ENCODE assay signal across 8 cellular contexts in the genomic region with DNA sequence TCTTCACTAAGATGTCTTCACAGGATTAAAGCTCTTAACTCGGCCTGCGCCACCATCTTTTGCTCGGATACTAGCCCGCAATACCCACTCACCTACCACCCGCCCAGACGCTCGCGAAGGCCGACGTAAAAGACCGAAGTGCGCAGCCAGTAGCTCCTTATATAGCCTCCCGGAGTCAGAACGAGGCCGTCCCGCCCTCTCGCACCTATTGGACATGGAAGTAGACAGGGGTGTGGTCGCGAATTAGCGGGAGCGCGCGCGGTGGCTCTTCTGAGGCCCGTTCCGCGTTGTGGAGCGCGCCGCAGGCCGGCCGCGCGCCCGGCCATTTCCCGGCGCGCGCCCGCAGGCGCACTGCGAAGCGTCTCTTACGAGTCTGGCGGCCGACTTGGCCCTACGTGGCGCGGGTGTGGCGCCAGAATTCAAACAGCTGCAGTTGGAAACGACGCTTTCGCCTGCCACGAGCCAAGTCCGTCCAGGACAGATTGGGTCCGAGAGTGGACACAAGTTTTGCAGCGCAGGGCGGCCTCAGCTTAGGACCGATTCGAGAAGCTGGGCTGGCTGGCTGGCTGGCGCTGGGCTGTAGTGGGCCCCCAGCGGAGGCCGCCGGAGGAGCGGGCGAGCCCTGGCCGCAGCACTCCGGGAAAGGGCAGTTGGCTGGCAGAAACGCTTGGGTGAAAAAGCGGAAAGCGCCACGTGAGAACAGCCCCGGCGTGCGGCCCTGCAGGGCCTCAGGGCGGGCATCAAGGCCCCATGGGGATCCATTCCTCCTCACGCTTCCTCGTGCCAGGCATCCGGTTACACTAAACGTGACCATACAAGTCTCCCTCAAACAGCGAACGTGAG. TPM values are rescaled to one million over a fixed set of nuclear protein-coding genes. Genes with fewer than 3 reads are reported as not detected.
A peak's percentile ranks its signal among the peaks of the same experiment; 100 is the strongest.
DNase-seq lines count a peak whose midpoint lies in the region; ATAC-seq, FAIRE-seq and TF ChIP-seq lines count a peak whose summit lies in the region.

No MANE protein-coding gene starts in this region.

- peaks cover 62% of the 10 kb centered on the region for H3K36me3 Mint-ChIP-seq in activated naive CD8-positive, alpha-beta T cell treated with anti-CD3 and anti-CD28 coated beads for 36 hours

- H3K36me3 ChIP-seq in pancreas (no peaks in the 10 kb centered on the region), tibial artery (no peaks in the 10 kb centered on the region)

- ATAC-seq in HG02623 (IDR thresholded peaks at IDR 0.05; ENCODE audit: unreplicated experiment), result peak; percentile 80
- ATAC-seq in SK-N-SH treated with all-trans-retinoic acid at 6 μM for 48 hours, result peak; percentile 83
- peak; percentile 99 for ATAC-seq in Right ventricle myocardium inferior
- ATAC-seq in pancreas, result peak; percentile 96 to 99 (median 96)

- peaks cover 12% of the 10 kb centered on the region for H3K27me3 Mint-ChIP-seq in activated naive CD8-positive, alpha-beta T cell treated with anti-CD3 and anti-CD28 coated beads for 36 hours

- H3K4me3 Mint-ChIP-seq in activated naive CD8-positive, alpha-beta T cell treated with anti-CD3 and anti-CD28 coated beads for 36 hours, result peak overlapping the region; percentile 99

- no peak for TF ChIP-seq CTCF in pancreas (IDR thresholded peaks at IDR 0.05)
- TF ChIP-seq CTCF in tibial artery (IDR thresholded peaks at IDR 0.05), result no peak

- H3K9me3 ChIP-seq in pancreas (no peaks in the 10 kb centered on the region), tibial artery (no peaks in the 10 kb centered on the region)

- peaks cover 4 to 13% (median 4%) of the 10 kb centered on the region in 3 donors for H3K4me1 ChIP-seq in pancreas
- H3K4me1 ChIP-seq in tibial artery, result peaks cover 0 to 31% (median 15%) of the 10 kb centered on the region in 4 donors

- 0% methylated on average over 82 of the region's 82 CpGs for WGBS in pancreas, 2 donors

- H3K27ac ChIP-seq in pancreas, result peak overlapping the region; percentile 73 to 90 (median 80)
- peak overlapping the region; percentile 89 to 91 for H3K27ac ChIP-seq in tibial artery

- peak overlapping the region; percentile 64 to 83 (median 72) for H3K4me3 ChIP-seq in pancreas
- peak overlapping the region; percentile 82 to 87 for H3K4me3 ChIP-seq in tibial artery

- H3K27me3 ChIP-seq in pancreas, result no peaks in the 10 kb centered on the region
- no peaks in the 10 kb centered on the region for H3K27me3 ChIP-seq in tibial artery

- H3K4me1 Mint-ChIP-seq in activated naive CD8-positive, alpha-beta T cell treated with anti-CD3 and anti-CD28 coated beads for 36 hours, result peaks cover 37% of the 10 kb centered on the region

- peak; percentile 100 for TF ChIP-seq POLR2A in GM10847 (IDR thresholded peaks at IDR 0.05; ENCODE audit: extremely low read depth, insufficient read length)

- intact Hi-C loops in Right ventricle myocardium inferior (cut with DNase I), result loop anchor here (1.0 kb wide), 2 partner anchors 36 to 86 kb away; partner anchors contain the start of gene SNX14
- intact Hi-C loops in pancreas (cut with DNase I), result loop anchor here in 2 of 3 donors (5.0 kb wide), 1 partner anchor 37 kb away; the partner anchor contains the start of gene SYNCRIP (in 2 of the 2)
- intact Hi-C loops in tibial artery (cut with DNase I; ENCODE audit: low total_unique reads), result loop anchor here (2.0 to 10.0 kb wide), 2 partner anchors 36 to 84 kb away; partner anchors contain the start of genes SNX14 and SYNCRIP

- peak; percentile 97 for DNase-seq in NCI-H1092 treated with DMSO at 0.1 percent for 48 hours (lab: John Stamatoyannopoulos, UW)
- DNase-seq in activated naive CD8-positive, alpha-beta T cell treated with anti-CD3 and anti-CD28 coated beads for 36 hours, result peak; percentile 97
- DNase-seq in Right ventricle myocardium inferior (ENCODE audit: missing footprints), result peak; percentile 99
- peak; percentile 96 to 99 (median 97) for DNase-seq in pancreas
- peak; percentile 98 to 99 for DNase-seq in tibial artery

- no peak for FAIRE-seq in pancreas (lab: Jason Lieb, UNC)

- peak overlapping the region; percentile 100 for H3K27ac Mint-ChIP-seq in activated naive CD8-positive, alpha-beta T cell treated with anti-CD3 and anti-CD28 coated beads for 36 hours

- peaks cover 6% of the 10 kb centered on the region for H3K9me3 Mint-ChIP-seq in activated naive CD8-positive, alpha-beta T cell treated with anti-CD3 and anti-CD28 coated beads for 36 hours

TF ChIP-seq in SK-N-SH treated with all-trans-retinoic acid at 6 μM for 48 hours, 23 proteins besides CTCF, POLR2A, EP300 and RAD21 (continues in another document):
- TF ChIP-seq TCF4 (CRISPR knock-in tag; IDR thresholded peaks at IDR 0.05; ENCODE audit: borderline replicate concordance) (no peak), GLIS3 (CRISPR knock-in tag; IDR thresholded peaks at IDR 0.05) (no peak), ARNTL (CRISPR knock-in tag; IDR thresholded peaks at IDR 0.05; ENCODE audit: borderline replicate concordance, low read depth) (no peak; the same call in 1 of the 2 replicates), ZNF70 (CRISPR knock-in tag; IDR thresholded peaks at IDR 0.05) (peak; percentile 47; the same call in 1 of the 2 replicates), ISL1 (CRISPR knock-in tag; IDR thresholded peaks at IDR 0.05) (no peak), ZFP30 (CRISPR knock-in tag; IDR thresholded peaks at IDR 0.05) (peak; percentile 20; the same call in 1 of the 2 replicates), ZC3H10 (CRISPR knock-in tag; IDR thresholded peaks at IDR 0.05) (0 out of 2 replicates have a peak, but pooled peaks have one; percentile 42), ZNF8 (CRISPR knock-in tag; IDR thresholded peaks at IDR 0.05) (0 out of 2 replicates have a peak, but pooled peaks have one; percentile 40), ZNF565 (CRISPR knock-in tag; conservative IDR thresholded peaks at IDR 0.05; ENCODE audit: low read depth) (no peak), RARB (CRISPR knock-in tag; IDR thresholded peaks at IDR 0.05) (peak; percentile 85; the same call in 1 of the 2 replicates), CSDC2 (CRISPR knock-in tag; IDR thresholded peaks at IDR 0.05) (0 out of 2 replicates have a peak, but pooled peaks have one; percentile 41), TSHZ2 (CRISPR knock-in tag; IDR thresholded peaks at IDR 0.05) (peak; percentile 74), TOX (CRISPR knock-in tag; IDR thresholded peaks at IDR 0.05; ENCODE audit: borderline replicate concordance) (peak; percentile 77), ZFP3 (CRISPR knock-in tag; IDR thresholded peaks at IDR 0.05) (no peak), BACH2 (CRISPR knock-in tag; IDR thresholded peaks at IDR 0.05; ENCODE audit: borderline replicate concordance) (no peak), OSR1 (CRISPR knock-in tag; IDR thresholded peaks at IDR 0.05) (no peak), CSRNP3 (CRISPR knock-in tag; IDR thresholded peaks at IDR 0.05) (no peak; the same call in 1 of the 2 replicates)
- TF ChIP-seq, protein P1, sequence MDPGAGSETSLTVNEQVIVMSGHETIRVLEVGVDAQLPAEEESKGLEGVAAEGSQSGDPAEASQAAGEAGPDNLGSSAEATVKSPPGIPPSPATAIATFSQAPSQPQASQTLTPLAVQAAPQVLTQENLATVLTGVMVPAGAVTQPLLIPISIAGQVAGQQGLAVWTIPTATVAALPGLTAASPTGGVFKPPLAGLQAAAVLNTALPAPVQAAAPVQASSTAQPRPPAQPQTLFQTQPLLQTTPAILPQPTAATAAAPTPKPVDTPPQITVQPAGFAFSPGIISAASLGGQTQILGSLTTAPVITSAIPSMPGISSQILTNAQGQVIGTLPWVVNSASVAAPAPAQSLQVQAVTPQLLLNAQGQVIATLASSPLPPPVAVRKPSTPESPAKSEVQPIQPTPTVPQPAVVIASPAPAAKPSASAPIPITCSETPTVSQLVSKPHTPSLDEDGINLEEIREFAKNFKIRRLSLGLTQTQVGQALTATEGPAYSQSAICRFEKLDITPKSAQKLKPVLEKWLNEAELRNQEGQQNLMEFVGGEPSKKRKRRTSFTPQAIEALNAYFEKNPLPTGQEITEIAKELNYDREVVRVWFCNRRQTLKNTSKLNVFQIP (CRISPR knock-in tag; IDR thresholded peaks at IDR 0.05; ENCODE audit: borderline replicate concordance, low read depth), result no peak

RNA-seq across cellular contexts. Expression of gene SYNCRIP, which starts 36.1 kb away (rescaled TPM):
- total RNA-seq in activated naive CD8-positive, alpha-beta T cell treated with anti-CD3 and anti-CD28 coated beads for 36 hours, result 100 to 1,000 TPM; 271 to 278 TPM
- total RNA-seq in Right ventricle myocardium inferior (53.0 TPM), pancreas (10 to 100 TPM; 23.3 to 48.9 (median 43.5) TPM)
- polyA plus RNA-seq in pancreas, result 10 to 100 TPM; 14.6 to 22.2 TPM

Comparison
In these comparisons a context has a peak if more than half of its experiments do, and no peak if none do; other contexts are left out.
1. Peak in every context shown above with its lines: DNase-seq, ATAC-seq, H3K4me3 ChIP-seq and H3K27ac ChIP-seq.